ENCODE assay signal across 2 cellular contexts in the genomic region with DNA sequence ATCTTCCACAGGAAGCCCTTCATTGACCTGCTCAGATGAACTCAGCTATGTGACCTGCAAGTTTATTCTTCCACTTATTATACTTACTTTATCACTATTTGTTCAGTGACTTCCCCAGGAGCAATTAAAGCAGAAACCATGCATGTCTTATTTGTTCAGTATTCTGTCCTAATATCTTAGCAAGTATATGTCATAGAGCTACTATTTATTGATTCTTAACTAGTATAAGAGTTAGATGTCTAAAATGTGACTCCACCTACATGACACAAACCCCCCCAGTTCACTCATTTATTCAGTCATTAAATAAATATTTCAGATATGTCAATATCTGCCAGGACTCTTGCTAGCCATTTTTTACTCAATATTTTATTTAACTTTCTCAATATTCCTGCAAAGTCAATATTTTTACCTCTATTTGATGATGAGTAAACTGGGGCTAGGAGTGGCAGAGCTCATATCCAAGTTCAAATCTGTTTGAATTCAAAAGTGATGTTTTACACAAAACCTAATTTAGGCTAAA.
A peak's percentile ranks its signal among the peaks of the same experiment; 100 is the strongest.
TF ChIP-seq lines count a peak whose summit lies in the region.

No MANE protein-coding gene starts in this region.

TF ChIP-seq in A549, 52 proteins besides CTCF, POLR2A, EP300 and RAD21 (continues in another document):
- no peak for TF ChIP-seq RARB (CRISPR knock-in tag; IDR thresholded peaks at IDR 0.05)
- no peak for TF ChIP-seq HOXB13 (CRISPR knock-in tag; IDR thresholded peaks at IDR 0.05; ENCODE audit: low read depth)
- TF ChIP-seq, protein P1, sequence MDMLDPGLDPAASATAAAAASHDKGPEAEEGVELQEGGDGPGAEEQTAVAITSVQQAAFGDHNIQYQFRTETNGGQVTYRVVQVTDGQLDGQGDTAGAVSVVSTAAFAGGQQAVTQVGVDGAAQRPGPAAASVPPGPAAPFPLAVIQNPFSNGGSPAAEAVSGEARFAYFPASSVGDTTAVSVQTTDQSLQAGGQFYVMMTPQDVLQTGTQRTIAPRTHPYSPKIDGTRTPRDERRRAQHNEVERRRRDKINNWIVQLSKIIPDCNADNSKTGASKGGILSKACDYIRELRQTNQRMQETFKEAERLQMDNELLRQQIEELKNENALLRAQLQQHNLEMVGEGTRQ (IDR thresholded peaks at IDR 0.05): no peak
- TF ChIP-seq, protein P2, sequence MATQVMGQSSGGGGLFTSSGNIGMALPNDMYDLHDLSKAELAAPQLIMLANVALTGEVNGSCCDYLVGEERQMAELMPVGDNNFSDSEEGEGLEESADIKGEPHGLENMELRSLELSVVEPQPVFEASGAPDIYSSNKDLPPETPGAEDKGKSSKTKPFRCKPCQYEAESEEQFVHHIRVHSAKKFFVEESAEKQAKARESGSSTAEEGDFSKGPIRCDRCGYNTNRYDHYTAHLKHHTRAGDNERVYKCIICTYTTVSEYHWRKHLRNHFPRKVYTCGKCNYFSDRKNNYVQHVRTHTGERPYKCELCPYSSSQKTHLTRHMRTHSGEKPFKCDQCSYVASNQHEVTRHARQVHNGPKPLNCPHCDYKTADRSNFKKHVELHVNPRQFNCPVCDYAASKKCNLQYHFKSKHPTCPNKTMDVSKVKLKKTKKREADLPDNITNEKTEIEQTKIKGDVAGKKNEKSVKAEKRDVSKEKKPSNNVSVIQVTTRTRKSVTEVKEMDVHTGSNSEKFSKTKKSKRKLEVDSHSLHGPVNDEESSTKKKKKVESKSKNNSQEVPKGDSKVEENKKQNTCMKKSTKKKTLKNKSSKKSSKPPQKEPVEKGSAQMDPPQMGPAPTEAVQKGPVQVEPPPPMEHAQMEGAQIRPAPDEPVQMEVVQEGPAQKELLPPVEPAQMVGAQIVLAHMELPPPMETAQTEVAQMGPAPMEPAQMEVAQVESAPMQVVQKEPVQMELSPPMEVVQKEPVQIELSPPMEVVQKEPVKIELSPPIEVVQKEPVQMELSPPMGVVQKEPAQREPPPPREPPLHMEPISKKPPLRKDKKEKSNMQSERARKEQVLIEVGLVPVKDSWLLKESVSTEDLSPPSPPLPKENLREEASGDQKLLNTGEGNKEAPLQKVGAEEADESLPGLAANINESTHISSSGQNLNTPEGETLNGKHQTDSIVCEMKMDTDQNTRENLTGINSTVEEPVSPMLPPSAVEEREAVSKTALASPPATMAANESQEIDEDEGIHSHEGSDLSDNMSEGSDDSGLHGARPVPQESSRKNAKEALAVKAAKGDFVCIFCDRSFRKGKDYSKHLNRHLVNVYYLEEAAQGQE (IDR thresholded peaks at IDR 0.05): no peak
- no peak for TF ChIP-seq NR3C1 (IDR thresholded peaks at IDR 0.05)
- no peak for TF ChIP-seq FOSB (CRISPR knock-in tag; IDR thresholded peaks at IDR 0.05)
- TF ChIP-seq TFCP2L1 (CRISPR knock-in tag; IDR thresholded peaks at IDR 0.05): no peak
- TF ChIP-seq BCL3 (IDR thresholded peaks at IDR 0.05): peak; percentile 41; the same call in 1 of the 3 replicates
- TF ChIP-seq KDM5A (IDR thresholded peaks at IDR 0.05): no peak
- TF ChIP-seq MAZ (IDR thresholded peaks at IDR 0.05; ENCODE audit: borderline replicate concordance, low read depth, low read length): no peak
- no peak for TF ChIP-seq RCOR1 (IDR thresholded peaks at IDR 0.05; ENCODE audit: low read depth, low read length)
- TF ChIP-seq RFX5 (IDR thresholded peaks at IDR 0.05): no peak
- TF ChIP-seq JUNB (IDR thresholded peaks at IDR 0.05): peak; percentile 81
- TF ChIP-seq TP53 (CRISPR knock-in tag; IDR thresholded peaks at IDR 0.05): no peak
- TF ChIP-seq NPAS2 (CRISPR knock-in tag; IDR thresholded peaks at IDR 0.05; ENCODE audit: borderline replicate concordance): no peak
- no peak for TF ChIP-seq SREBF2 (IDR thresholded peaks at IDR 0.05)
- no peak for TF ChIP-seq POLR2AphosphoS2 (conservative IDR thresholded peaks at IDR 0.05; ENCODE audit: low read length)
- no peak for TF ChIP-seq CHD4 (IDR thresholded peaks at IDR 0.05; ENCODE audit: borderline replicate concordance)
- TF ChIP-seq RNF2 (IDR thresholded peaks at IDR 0.05; ENCODE audit: borderline replicate concordance, low read depth): no peak
- TF ChIP-seq KDM1A (IDR thresholded peaks at IDR 0.05; ENCODE audit: low read depth): no peak
- TF ChIP-seq GATA3 (IDR thresholded peaks at IDR 0.05; ENCODE audit: borderline replicate concordance): peak; percentile 82
- no peak for TF ChIP-seq HDAC2 (IDR thresholded peaks at IDR 0.05)
- peak; percentile 6 for TF ChIP-seq ZFP36 (IDR thresholded peaks at IDR 0.05; ENCODE audit: borderline replicate concordance, partially characterized antibody)
- no peak for TF ChIP-seq FOXS1 (CRISPR knock-in tag; IDR thresholded peaks at IDR 0.05)
- TF ChIP-seq HES2 (IDR thresholded peaks at IDR 0.05): peak; percentile 51; the same call in 1 of the 2 replicates
- no peak for TF ChIP-seq BHLHE40 (IDR thresholded peaks at IDR 0.05; ENCODE audit: low read depth, low read length)
- TF ChIP-seq FOSL2 (IDR thresholded peaks at IDR 0.05): peak; percentile 30; the same call in 1 of the 2 replicates
- TF ChIP-seq FOSL2 (CRISPR knock-in tag; IDR thresholded peaks at IDR 0.05): peak; percentile 64
- no peak for TF ChIP-seq MAFK (IDR thresholded peaks at IDR 0.05; ENCODE audit: partially characterized antibody)
- no peak for TF ChIP-seq ZSCAN20 (CRISPR knock-in tag; IDR thresholded peaks at IDR 0.05)
- TF ChIP-seq CBX2 (IDR thresholded peaks at IDR 0.05; ENCODE audit: borderline replicate concordance, low read depth): no peak

TF ChIP-seq in IMR-90, 13 proteins besides CTCF, POLR2A, EP300 and RAD21:
- TF ChIP-seq, protein P1 (IDR thresholded peaks at IDR 0.05; ENCODE audit: low read depth, low read length): no peak
- TF ChIP-seq, protein P3, sequence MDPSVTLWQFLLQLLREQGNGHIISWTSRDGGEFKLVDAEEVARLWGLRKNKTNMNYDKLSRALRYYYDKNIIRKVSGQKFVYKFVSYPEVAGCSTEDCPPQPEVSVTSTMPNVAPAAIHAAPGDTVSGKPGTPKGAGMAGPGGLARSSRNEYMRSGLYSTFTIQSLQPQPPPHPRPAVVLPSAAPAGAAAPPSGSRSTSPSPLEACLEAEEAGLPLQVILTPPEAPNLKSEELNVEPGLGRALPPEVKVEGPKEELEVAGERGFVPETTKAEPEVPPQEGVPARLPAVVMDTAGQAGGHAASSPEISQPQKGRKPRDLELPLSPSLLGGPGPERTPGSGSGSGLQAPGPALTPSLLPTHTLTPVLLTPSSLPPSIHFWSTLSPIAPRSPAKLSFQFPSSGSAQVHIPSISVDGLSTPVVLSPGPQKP (IDR thresholded peaks at IDR 0.05; ENCODE audit: borderline replicate concordance, low read depth, low read length): no peak
